In the genomic region with DNA sequence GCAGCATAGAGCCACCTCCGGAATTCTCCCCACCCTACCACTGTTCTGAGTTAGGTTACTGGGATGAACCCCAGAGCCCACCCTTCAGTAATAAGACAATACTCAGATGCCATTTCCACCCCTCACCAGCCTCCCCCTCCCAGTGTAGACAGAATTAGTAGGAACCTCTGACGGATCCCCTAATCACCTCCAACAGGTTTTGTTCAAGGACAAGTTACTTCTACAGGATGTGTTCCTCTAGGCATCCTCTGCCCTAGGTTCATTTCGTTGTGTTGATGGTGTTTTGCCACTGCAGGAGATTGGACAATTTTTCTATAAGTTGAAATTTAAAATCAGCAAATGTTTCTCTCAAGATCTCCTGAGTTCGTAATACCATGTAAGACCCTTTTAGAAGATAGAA, we compare ENCODE assay signal across 16 cellular contexts. TPM values are rescaled to one million over a fixed set of nuclear protein-coding genes. Genes with fewer than 3 reads are reported as not detected.
DNase-seq lines count a peak whose midpoint lies in the region; ATAC-seq, FAIRE-seq and TF ChIP-seq lines count a peak whose summit lies in the region.
"Had no signal": no experiment of that assay in that cellular context is flagged by ENCODE, and none has a peak within 500 bp of the region (broad histone marks: within the 10 kb centered on the region; RNA-seq: fewer than 3 reads in every experiment).

No MANE protein-coding gene starts in this region.

- no peaks in the 10 kb centered on the region for H3K27me3 ChIP-seq in left ventricle myocardium inferior (ENCODE audit: low read depth)
- H3K27me3 ChIP-seq in right cardiac atrium (ENCODE audit: control insufficient read depth, insufficient read depth) = no peaks in the 10 kb centered on the region
- no peaks in the 10 kb centered on the region for H3K27me3 ChIP-seq in OCI-LY3 (ENCODE audit: low read depth, low read length)
- H3K27me3 ChIP-seq in lung (ENCODE audit: control insufficient read depth, insufficient read depth) = no peaks in the 10 kb centered on the region
- no peaks in the 10 kb centered on the region for H3K27me3 ChIP-seq in thymus (ENCODE audit: control insufficient read depth, insufficient read depth)
- H3K27me3 ChIP-seq in upper lobe of right lung = no peaks in the 10 kb centered on the region
- no peaks in the 10 kb centered on the region for H3K27me3 ChIP-seq in BE2C

- no peak for FAIRE-seq in GM12891 (lab: Jason Lieb, UNC)
- FAIRE-seq: A204.1 had no signal

- no peaks in the 10 kb centered on the region for H4K20me1 ChIP-seq in OCI-LY3 (ENCODE audit: insufficient read depth, low read length)

- H3K36me3 ChIP-seq in left ventricle myocardium inferior = no peaks in the 10 kb centered on the region
- peaks cover 12% of the 10 kb centered on the region for H3K36me3 ChIP-seq in OCI-LY3 (replicated peaks; ENCODE audit: low read depth, low read length)
- peaks cover 0 to 2% of the 10 kb centered on the region in 2 donors for H3K36me3 ChIP-seq in lung (ENCODE audit: control insufficient read depth in 2 of 2, insufficient read depth in 2 of 2, low read length in 2 of 2)
- H3K36me3 ChIP-seq in thymus (ENCODE audit: control insufficient read depth, insufficient read depth) = peaks cover 2% of the 10 kb centered on the region
- H3K36me3 ChIP-seq in upper lobe of right lung = no peaks in the 10 kb centered on the region
- H3K36me3 ChIP-seq in BE2C = no peaks in the 10 kb centered on the region
- H3K36me3 ChIP-seq: HAP-1 had no signal

- intact Hi-C loops in left ventricle myocardium inferior (cut with micrococcal nuclease) = no loop called here
- intact Hi-C loops in right cardiac atrium (cut with DNase I) = no loop called here
- intact Hi-C loops in upper lobe of right lung (cut with DNase I) = no loop called here

- no peak overlapping the region for H2AFZ ChIP-seq in OCI-LY3 (ENCODE audit: low read depth, low read length)

- no peak for TF ChIP-seq CTCF in left ventricle myocardium inferior (IDR thresholded peaks at IDR 0.05; ENCODE audit: borderline replicate concordance)
- TF ChIP-seq CTCF in OCI-LY3 (IDR thresholded peaks at IDR 0.05; ENCODE audit: low read depth, low read length) = no peak
- no peak for TF ChIP-seq CTCF in lung (IDR thresholded peaks at IDR 0.05; ENCODE audit: control extremely low read depth, extremely low read depth)
- no peak for TF ChIP-seq CTCF in upper lobe of right lung (IDR thresholded peaks at IDR 0.05)
- no peak for TF ChIP-seq CTCF in BE2C (IDR thresholded peaks at IDR 0.05; ENCODE audit: low read depth, low read length)

- peak overlapping the region; percentile 62 for H3K4me2 ChIP-seq in OCI-LY3 (ENCODE audit: low read length)

- DNase-seq in left ventricle myocardium inferior (no peak), right cardiac atrium (no peak), lung (ENCODE audit: low spot score) (no peak), upper lobe of right lung (no peak), GM12891 (ENCODE audit: insufficient read length, low spot score) (no peak), BE2C (no peak)
- DNase-seq: CD8-positive, alpha-beta memory T cell; IMR-90; NCI-H146; NCI-H2081 treated with DMSO at 0.1 percent for 48 hours; NCI-H226; PC-3 had no signal

- 74% methylated on average over 4 of the region's 4 CpGs for WGBS in right cardiac atrium
- WGBS in lung, 2 donors = 67 to 72% methylated on average over 4 of the region's 4 CpGs
- 61% methylated on average over 4 of the region's 4 CpGs for WGBS in thymus

- peaks cover 78% of the 10 kb centered on the region for H3K4me1 ChIP-seq in left ventricle myocardium inferior
- H3K4me1 ChIP-seq in right cardiac atrium (ENCODE audit: control insufficient read depth, insufficient read depth, low read length) = peaks cover 13% of the 10 kb centered on the region
- H3K4me1 ChIP-seq in OCI-LY3 (ENCODE audit: low read length) = peaks cover 85% of the 10 kb centered on the region
- H3K4me1 ChIP-seq in lung (ENCODE audit: control insufficient read depth in 2 of 2, insufficient read depth in 2 of 2, low read length in 2 of 2) = peaks cover 5 to 11% of the 10 kb centered on the region in 2 donors
- peaks cover 77% of the 10 kb centered on the region for H3K4me1 ChIP-seq in thymus (ENCODE audit: control insufficient read depth, insufficient read depth, low read length)
- H3K4me1 ChIP-seq in upper lobe of right lung = peaks cover 16% of the 10 kb centered on the region
- no peaks in the 10 kb centered on the region for H3K4me1 ChIP-seq in BE2C

- H3K27ac ChIP-seq in left ventricle myocardium inferior (replicated peaks) = peak overlapping the region; percentile 40
- H3K27ac ChIP-seq in right cardiac atrium (ENCODE audit: low read length) = no peak overlapping the region
- H3K27ac ChIP-seq in OCI-LY3 (ENCODE audit: low read length) = peak overlapping the region; percentile 93
- H3K27ac ChIP-seq in lung (ENCODE audit: low read depth in 1 of 2, low read length in 1 of 2) = peak overlapping the region; percentile 34 to 64
- H3K27ac ChIP-seq in thymus (ENCODE audit: low read depth) = peak overlapping the region; percentile 85
- H3K27ac ChIP-seq in upper lobe of right lung = no peak overlapping the region

- ATAC-seq in right cardiac atrium (no peak), lung (ENCODE audit: insufficient read depth, low FRiP score) (no peak), upper lobe of right lung (no peak)
- ATAC-seq: PC-3 had no signal

- no peak for TF ChIP-seq POLR2A in GM12891 (IDR thresholded peaks at IDR 0.05; ENCODE audit: low read depth, low read length)

- peak overlapping the region; percentile 75 for H3K9ac ChIP-seq in OCI-LY3 (ENCODE audit: low read length)

- H3K79me2 ChIP-seq in OCI-LY3 (ENCODE audit: low read length) = peaks cover 85% of the 10 kb centered on the region

- H3K9me3 ChIP-seq in left ventricle myocardium inferior (replicated peaks) = no peaks in the 10 kb centered on the region
- no peaks in the 10 kb centered on the region for H3K9me3 ChIP-seq in right cardiac atrium (ENCODE audit: control insufficient read depth, low read length)
- H3K9me3 ChIP-seq in OCI-LY3 (ENCODE audit: insufficient read depth, low read length) = peaks cover 27% of the 10 kb centered on the region; the same call in 1 of the 2 replicates
- no peaks in the 10 kb centered on the region for H3K9me3 ChIP-seq in lung (ENCODE audit: control insufficient read depth in 2 of 2, insufficient read depth in 1 of 2, low read length in 1 of 2)
- H3K9me3 ChIP-seq in thymus (ENCODE audit: control insufficient read depth) = no peaks in the 10 kb centered on the region
- no peaks in the 10 kb centered on the region for H3K9me3 ChIP-seq in upper lobe of right lung
- H3K9me3 ChIP-seq in BE2C = no peaks in the 10 kb centered on the region; the same call in 1 of the 2 replicates
- H3K9me3 ChIP-seq: HAP-1 had no signal

- no peak overlapping the region for H3K4me3 ChIP-seq in left ventricle myocardium inferior
- no peak overlapping the region for H3K4me3 ChIP-seq in right cardiac atrium (ENCODE audit: low read length)
- H3K4me3 ChIP-seq in OCI-LY3 (ENCODE audit: low read length) = peak overlapping the region; percentile 27
- H3K4me3 ChIP-seq in lung = no peak overlapping the region
- H3K4me3 ChIP-seq in thymus (ENCODE audit: low read length) = peak overlapping the region; percentile 17
- no peak overlapping the region for H3K4me3 ChIP-seq in upper lobe of right lung
- no peak overlapping the region for H3K4me3 ChIP-seq in BE2C (ENCODE audit: low read depth, low read length)
- H3K4me3 ChIP-seq: HAP-1 had no signal

TF ChIP-seq in GM12891, 5 proteins besides CTCF, POLR2A, EP300 and RAD21:
- TF ChIP-seq PAX5 (IDR thresholded peaks at IDR 0.05; ENCODE audit: insufficient read depth, low read length, severe bottlenecking) = no peak
- no peak for TF ChIP-seq TAF1 (IDR thresholded peaks at IDR 0.05; ENCODE audit: low read depth, low read length)
- no peak for TF ChIP-seq POU2F2 (IDR thresholded peaks at IDR 0.05; ENCODE audit: low read depth, low read length)
- no peak for TF ChIP-seq POLR2AphosphoS5 (IDR thresholded peaks at IDR 0.05; ENCODE audit: low read depth, low read length)
- TF ChIP-seq SPI1 (IDR thresholded peaks at IDR 0.05; ENCODE audit: low read depth, low read length) = no peak
TF ChIP-seq in GM12891: peak in this region for 0.

RNA-seq across cellular contexts. Expression of a gene that starts 22.8 kb away (rescaled TPM):
- total RNA-seq in left ventricle myocardium inferior (7.4 TPM), right cardiac atrium (10 to 100 TPM in 1 of 4 donors, 1 to 10 TPM in 3; 6.9 to 17.6 (median 7.4) TPM), lung (10 to 100 TPM; 40.0 to 42.0 TPM), upper lobe of right lung (34.6 TPM)
- polyA plus RNA-seq in right cardiac atrium (2.2 TPM), lung (1 to 10 TPM; 7.7 to 8.8 TPM), thymus (10.0 TPM)
- polyA plus RNA-seq in GM12891 (2012; ENCODE audit: low read depth, missing spikeins) = 2.2 TPM
- polyA plus RNA-seq in BE2C (2012; ENCODE audit: insufficient read depth, insufficient read length, low read depth) = not detected

Comparison
In these comparisons a context has a peak if more than half of its experiments do, and no peak if none do; other contexts are left out.
1. H3K27ac ChIP-seq: peak in left ventricle myocardium inferior (single experiment), OCI-LY3 (single experiment), lung (2 of 2) and thymus (single experiment); none in right cardiac atrium (single experiment) and upper lobe of right lung (single experiment).
2. H3K4me3 ChIP-seq: peak in OCI-LY3 (single experiment) and thymus (single experiment); none in left ventricle myocardium inferior (single experiment), right cardiac atrium (single experiment), lung (single experiment), upper lobe of right lung (single experiment) and BE2C (single experiment).